1 cellular context compared by ENCODE assay signal in genomic region chr7:10284001-10284400, GRCh38.
TF ChIP-seq lines count a peak whose summit lies in the region.

No MANE protein-coding gene starts in this region.

TF ChIP-seq in H1, 55 proteins besides CTCF, POLR2A, EP300 and RAD21 (continued from another document):
- TF ChIP-seq CEBPB (IDR thresholded peaks at IDR 0.05; ENCODE audit: low read depth, low read length) (no peak), MAX (IDR thresholded peaks at IDR 0.05) (no peak), PHF8 (conservative IDR thresholded peaks at IDR 0.05; ENCODE audit: low read depth, low read length) (no peak), TBP (IDR thresholded peaks at IDR 0.05; ENCODE audit: low read depth, low read length) (no peak), SIN3A (conservative IDR thresholded peaks at IDR 0.05 in 1 of 2, IDR thresholded peaks at IDR 0.05 in 1 of 2; ENCODE audit: low read depth in 1 of 2, low read length in 2 of 2) (no peak), NRF1 (IDR thresholded peaks at IDR 0.05; ENCODE audit: low read depth, low read length) (no peak), CHD1 (IDR thresholded peaks at IDR 0.05; ENCODE audit: low read depth, low read length) (no peak), SP1 (IDR thresholded peaks at IDR 0.05; ENCODE audit: low read depth, low read length) (no peak)
